Comparison of ENCODE assay signal across 8 cellular contexts in the genomic region with DNA sequence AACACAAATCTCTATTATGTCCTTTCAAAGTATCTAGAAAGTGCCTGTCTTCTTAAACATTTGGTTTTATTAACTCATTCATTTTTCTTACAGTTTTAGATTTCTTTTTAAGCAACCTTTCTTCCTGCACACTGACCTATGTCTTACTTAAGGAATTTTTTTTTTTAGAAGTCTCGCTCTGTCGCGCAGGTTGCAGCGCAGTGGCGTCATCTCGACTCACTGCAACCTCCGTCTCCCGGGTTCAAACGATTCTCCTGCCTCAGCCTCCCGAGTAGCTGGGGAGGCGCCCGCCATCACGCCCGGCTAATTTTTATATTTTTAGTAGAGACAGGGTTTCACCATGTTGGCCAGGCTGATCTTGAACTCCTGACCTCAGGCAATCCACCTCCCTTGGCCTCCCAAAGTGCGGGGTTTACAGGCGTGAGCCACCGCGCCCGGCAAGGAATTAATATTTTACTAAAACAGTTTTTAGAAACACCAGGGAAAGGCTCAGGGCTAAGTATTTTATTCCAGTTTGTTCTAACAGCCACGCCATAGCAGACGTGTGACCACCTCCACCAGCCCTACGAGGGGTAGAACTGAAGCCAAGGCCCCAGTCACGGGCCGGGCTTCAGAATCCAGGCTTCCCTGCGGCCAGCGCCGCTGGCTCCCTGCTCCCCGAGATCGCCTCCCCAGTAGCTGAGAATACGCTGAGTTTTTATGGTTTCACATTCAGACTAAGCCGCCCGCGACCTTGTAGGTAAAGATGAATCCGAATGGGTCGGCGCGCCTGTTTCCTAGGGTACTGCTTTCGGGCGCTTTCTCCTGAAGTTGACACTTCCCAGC. TPM values are rescaled to one million over a fixed set of nuclear protein-coding genes. Genes with fewer than 3 reads are reported as not detected.
DNase-seq lines count a peak whose midpoint lies in the region; ATAC-seq and TF ChIP-seq lines count a peak whose summit lies in the region.

No MANE protein-coding gene starts in this region.

- no peak for TF ChIP-seq CTCF in astrocyte of the spinal cord (IDR thresholded peaks at IDR 0.05; ENCODE audit: low read depth, low read length)

- in situ Hi-C loops in astrocyte of the spinal cord (cut with HindIII; ENCODE audit: low sequenced_read_pairs), result no loop called here

- DNase-seq in AG20443 (ENCODE audit: low spot score), result peak; percentile 50
- peak; percentile 31 for DNase-seq in SK-N-DZ (ENCODE audit: low spot score)
- DNase-seq in astrocyte of the spinal cord (ENCODE audit: low read depth, low spot score), result peak; percentile 36
- DNase-seq in iPS-NIHi7 (ENCODE audit: extremely low spot score), result peak; percentile 23
- DNase-seq in stimulated activated CD4-positive, alpha-beta T cell treated with anti-CD3 and anti-CD28 coated beads, Interleukin-1b, Interleukin-23, amount 100 ng/mL, for 24 hours (ENCODE audit: low read depth in 4 of 4, low spot score in 1 of 4), result peak in 3 of 4 experiments; percentile 14 to 30 (median 27)

- ATAC-seq in GM19023 (IDR thresholded peaks at IDR 0.05; ENCODE audit: unreplicated experiment) (peak; percentile 19), HG03457 (IDR thresholded peaks at IDR 0.05; ENCODE audit: unreplicated experiment) (peak; percentile 7), HG03439 (IDR thresholded peaks at IDR 0.05; ENCODE audit: unreplicated experiment) (no peak)

- H3K4me3 ChIP-seq in astrocyte of the spinal cord (ENCODE audit: low read depth, low read length), result peak overlapping the region; percentile 97

RNA-seq across cellular contexts. Expression of a gene that starts 0.9 kb away (rescaled TPM):
- polyA plus RNA-seq in SK-N-DZ (2014; cell fraction: cytosol; rRNA removed), result 86.8 and 90.6 TPM in 2 replicates
- 64.5 and 85.4 TPM in 2 replicates for polyA plus RNA-seq in SK-N-DZ (2014; cell fraction: nucleus; rRNA removed)

RNA-seq across cellular contexts. Expression of a gene that starts 17.6 kb away (rescaled TPM):
- 31.5 and 40.3 TPM in 2 replicates for polyA plus RNA-seq in SK-N-DZ (2014; cell fraction: cytosol; rRNA removed)
- polyA plus RNA-seq in SK-N-DZ (2014; cell fraction: nucleus; rRNA removed), result 16.0 and 22.3 TPM in 2 replicates
